Comparison of ENCODE assay signal across 33 cellular contexts in the genomic region with DNA sequence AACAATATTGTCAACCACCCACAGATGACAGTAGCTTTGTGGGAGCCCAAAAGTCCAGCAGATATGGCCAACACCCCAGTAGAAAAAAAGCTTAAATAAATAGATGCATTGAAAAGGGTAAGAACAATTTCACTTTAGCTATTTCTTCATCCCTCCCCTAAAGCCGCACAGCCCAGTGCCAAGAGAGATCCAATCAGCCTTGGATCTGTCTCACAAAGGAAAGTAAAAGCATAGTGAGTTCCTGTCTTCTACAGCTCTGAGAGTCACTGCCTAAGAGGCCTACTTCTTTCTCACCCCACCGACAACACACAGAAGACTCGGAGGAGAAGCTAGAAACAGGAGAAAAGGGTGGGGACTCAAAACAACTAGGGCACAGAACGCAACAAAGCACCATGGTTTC.
"Had no signal": no experiment of that assay in that cellular context is flagged by ENCODE, and none has a peak within 500 bp of the region (broad histone marks: within the 10 kb centered on the region; RNA-seq: fewer than 3 reads in every experiment).

No MANE protein-coding gene starts in this region.

- H3K36me3 Mint-ChIP-seq: activated naive CD4-positive, alpha-beta T cell treated with anti-CD3 and anti-CD28 coated beads, Interleukin-2, amount 10 ng/mL, durations not matched to agents 7 days and 5 days had no signal

- H3K27ac Mint-ChIP-seq: activated B cell treated with CpG ODN at 0.5 μM for 24 hours; activated CD4-positive, alpha-beta memory T cell treated with anti-CD3 and anti-CD28 coated beads, Interleukin-2, amount 10 ng/mL, durations not matched to agents 7 days and 5 days; activated CD8-positive, alpha-beta memory T cell treated with anti-CD3 and anti-CD28 coated beads, Interleukin-2, amount 10 ng/mL, durations not matched to agents 7 days and 5 days; activated naive CD4-positive, alpha-beta T cell treated with anti-CD3 and anti-CD28 coated beads, Interleukin-2, amount 10 ng/mL, durations not matched to agents 7 days and 5 days; activated naive CD8-positive, alpha-beta T cell; activated naive CD8-positive, alpha-beta T cell treated with anti-CD3 and anti-CD28 coated beads, Interleukin-2, amount 50 U/mL, for 24 hours; T-cell; T-helper 17 cell had no signal

- H3K27me3 ChIP-seq: brain microvascular endothelial cell, cardiac muscle cell had no signal

- H3K4me3 ChIP-seq: cardiac muscle cell, K562, PC-9 had no signal

- H3K4me2 ChIP-seq: PC-9 had no signal

- H3K27ac ChIP-seq: brain microvascular endothelial cell, cardiac muscle cell, PC-9, VCaP had no signal

- DNase-seq: activated B cell treated with CpG ODN at 0.5 μM for 24 hours; activated CD4-positive, alpha-beta memory T cell treated with anti-CD3 and anti-CD28 coated beads, Interleukin-2, amount 10 ng/mL, durations not matched to agents 7 days and 5 days; activated CD4-positive, alpha-beta T cell treated with anti-CD3 and anti-CD28 coated beads for 4 hours; activated CD4-positive, CD25-positive, alpha-beta regulatory T cell treated with anti-CD3 and anti-CD28 coated beads, Interleukin-2, amount 50 U/mL, for 72 hours; activated CD8-positive, alpha-beta memory T cell treated with anti-CD3 and anti-CD28 coated beads for 24 hours; activated CD8-positive, alpha-beta memory T cell treated with anti-CD3 and anti-CD28 coated beads, Interleukin-2, amount 10 ng/mL, durations not matched to agents 7 days and 5 days; activated CD8-positive, alpha-beta memory T cell treated with anti-CD3 and anti-CD28 coated beads, Interleukin-2, amount 50 U/mL, for 48 hours; activated effector memory CD4-positive, alpha-beta T cell treated with Interleukin-2 at 50 U/mL for 16 hours; activated naive CD4-positive, alpha-beta T cell treated with anti-CD3 and anti-CD28 coated beads, Interleukin-2, amount 10 ng/mL, durations not matched to agents 7 days and 5 days; activated naive CD8-positive, alpha-beta T cell treated with anti-CD3 and anti-CD28 coated beads, Interleukin-2, amount 50 U/mL, for 24 hours; activated T-cell treated with anti-CD3 and anti-CD28 coated beads, Interleukin-2, amount 50 U/mL, for 48 hours; anterior cingulate cortex; brain microvascular endothelial cell; NCI-H1092 treated with DMSO at 0.1 percent for 48 hours; NCI-H1417; NCI-H146; NCI-H187; NCI-H2029 treated with DMSO at 0.1 percent for 48 hours; NCI-H2107; NCI-H2171; NCI-H510A; NCI-H526; NCI-H748 treated with DMSO at 0.1 percent for 48 hours; NK-92 treated with Interleukin-12 subunit alpha and Interleukin-12 subunit beta, amount 100 ng/mL, for 24 hours; PC-9; SIG-M5; T-cell; T-helper 17 cell had no signal

- H3K4me3 Mint-ChIP-seq: activated B cell treated with CpG ODN at 0.5 μM for 24 hours; activated CD4-positive, alpha-beta memory T cell treated with anti-CD3 and anti-CD28 coated beads, Interleukin-2, amount 10 ng/mL, durations not matched to agents 7 days and 5 days; activated CD8-positive, alpha-beta memory T cell treated with anti-CD3 and anti-CD28 coated beads, Interleukin-2, amount 10 ng/mL, durations not matched to agents 7 days and 5 days; activated naive CD4-positive, alpha-beta T cell treated with anti-CD3 and anti-CD28 coated beads, Interleukin-2, amount 10 ng/mL, durations not matched to agents 7 days and 5 days; activated naive CD8-positive, alpha-beta T cell; activated naive CD8-positive, alpha-beta T cell treated with anti-CD3 and anti-CD28 coated beads, Interleukin-2, amount 50 U/mL, for 24 hours; T-cell; T-helper 17 cell had no signal

- H3K27me3 Mint-ChIP-seq: activated B cell treated with CpG ODN at 0.5 μM for 24 hours; activated CD4-positive, alpha-beta memory T cell treated with anti-CD3 and anti-CD28 coated beads, Interleukin-2, amount 10 ng/mL, durations not matched to agents 7 days and 5 days; activated CD8-positive, alpha-beta memory T cell treated with anti-CD3 and anti-CD28 coated beads, Interleukin-2, amount 10 ng/mL, durations not matched to agents 7 days and 5 days; activated naive CD4-positive, alpha-beta T cell treated with anti-CD3 and anti-CD28 coated beads, Interleukin-2, amount 10 ng/mL, durations not matched to agents 7 days and 5 days; activated naive CD8-positive, alpha-beta T cell; activated naive CD8-positive, alpha-beta T cell treated with anti-CD3 and anti-CD28 coated beads, Interleukin-2, amount 50 U/mL, for 24 hours; T-cell; T-helper 17 cell had no signal

- H2AFZ ChIP-seq: PC-9 had no signal

- H3K36me3 ChIP-seq: brain microvascular endothelial cell, cardiac muscle cell had no signal

- H3K4me1 Mint-ChIP-seq: activated B cell treated with CpG ODN at 0.5 μM for 24 hours; activated CD8-positive, alpha-beta memory T cell treated with anti-CD3 and anti-CD28 coated beads, Interleukin-2, amount 10 ng/mL, durations not matched to agents 7 days and 5 days; activated naive CD4-positive, alpha-beta T cell treated with anti-CD3 and anti-CD28 coated beads, Interleukin-2, amount 10 ng/mL, durations not matched to agents 7 days and 5 days; activated naive CD8-positive, alpha-beta T cell treated with anti-CD3 and anti-CD28 coated beads, Interleukin-2, amount 50 U/mL, for 24 hours; T-helper 17 cell had no signal

- ATAC-seq: activated CD8-positive, alpha-beta memory T cell treated with anti-CD3 and anti-CD28 coated beads, Interleukin-2, amount 10 ng/mL, durations not matched to agents 7 days and 5 days; activated naive CD8-positive, alpha-beta T cell treated with anti-CD3 and anti-CD28 coated beads, Interleukin-2, amount 50 U/mL, for 24 hours; K562; SK-N-SH treated with all-trans-retinoic acid at 6 μM for 48 hours; T-cell; T-helper 17 cell had no signal
